Comparison of ENCODE assay signal across 25 cellular contexts in genomic region chr2:212733273-212733672, GRCh38.
DNase-seq lines count a peak whose midpoint lies in the region; ATAC-seq, FAIRE-seq and TF ChIP-seq lines count a peak whose summit lies in the region.
"Had no signal": no experiment of that assay in that cellular context is flagged by ENCODE, and none has a peak within 500 bp of the region (broad histone marks: within the 10 kb centered on the region; RNA-seq: fewer than 3 reads in every experiment).

No MANE protein-coding gene starts in this region.

- no peak for TF ChIP-seq RAD21 in GM12878 (IDR thresholded peaks at IDR 0.05; ENCODE audit: insufficient read depth, low read depth, low read length)

- no peak overlapping the region for H3K9ac ChIP-seq in GM12878 (ENCODE audit: control insufficient read depth, insufficient read depth, low read length)

- peaks cover 2% of the 10 kb centered on the region for H3K27me3 Mint-ChIP-seq in chondrocyte (ENCODE audit: low read depth)
- H3K27me3 Mint-ChIP-seq: activated T-cell treated with anti-CD3 and anti-CD28 coated beads, Interleukin-2, amount 50 U/mL, for 24 hours; brain had no signal

- FAIRE-seq in GM18507 (lab: Jason Lieb, UNC) (peak; percentile 39), GM12878 (lab: Jason Lieb, UNC) (no peak)
- FAIRE-seq: colon had no signal

- H3K4me2 ChIP-seq in GM12878 (ENCODE audit: control insufficient read depth, insufficient read depth) = no peak overlapping the region

- H3K27ac Mint-ChIP-seq in chondrocyte (ENCODE audit: unreplicated experiment) = no peak overlapping the region
- H3K27ac Mint-ChIP-seq: activated T-cell treated with anti-CD3 and anti-CD28 coated beads, Interleukin-2, amount 50 U/mL, for 24 hours; B cell; brain; CD8-positive, alpha-beta memory T cell had no signal

- DNase-seq in GM18507 (ENCODE audit: extremely low spot score, insufficient read length, low read depth) = no peak
- DNase-seq in GM12878 (ENCODE audit: low read depth, low spot score) = no peak
- DNase-seq in central memory CD4-positive, alpha-beta T cell = no peak
- DNase-seq in NCI-H748 treated with DMSO at 0.1 percent for 48 hours (lab: John Stamatoyannopoulos, UW) = no peak
- no peak for DNase-seq in chondrocyte (ENCODE audit: low spot score)
- DNase-seq: activated naive CD4-positive, alpha-beta T cell; activated T-cell treated with anti-CD3 and anti-CD28 coated beads, Interleukin-2, amount 50 U/mL, for 24 hours; adrenal gland; CD8-positive, alpha-beta memory T cell; effector memory CD4-positive, alpha-beta T cell; foreskin keratinocyte; left colon; mesenchymal stem cell; NCI-H1694; NCI-H2171; NCI-H524 treated with DMSO at 0.1 percent for 48 hours; occipital lobe; RPMI8226 had no signal

- RAD21 ChIA-PET in GM12878 (lab: Charles Lee; ENCODE audit: unreplicated experiment) = no interaction called here

- no TSS peak for BruUV-seq in GM12878 (replicated peaks; lab: Mats Ljungman, UMichigan)

- 3% methylated on average over 4 of the region's 4 CpGs for WGBS in GM12878 (ENCODE audit: insufficient coverage, insufficient replicate concordance, low lambda C conversion rate, missing lambda C conversion rate)

- no peaks in the 10 kb centered on the region for H3K27me3 ChIP-seq in GM12878 (replicated peaks in 1 of 2; ENCODE audit: control insufficient read depth in 2 of 2, insufficient read depth in 2 of 2, low read length in 1 of 2)
- H3K27me3 ChIP-seq: adrenal gland, foreskin keratinocyte had no signal

- peak in 1 of 2 experiments; percentile 24; a peak in 1 of 4 replicates for TF ChIP-seq EP300 in GM12878 (IDR thresholded peaks at IDR 0.05; ENCODE audit: borderline replicate concordance in 1 of 2, control insufficient read depth in 1 of 2, low read depth in 2 of 2, low read length in 2 of 2)

- in situ Hi-C loops in GM12878 (cut with MboI) = no loop called here

- H3K4me1 Mint-ChIP-seq in chondrocyte (ENCODE audit: low read depth) = peaks cover 4% of the 10 kb centered on the region
- H3K4me1 Mint-ChIP-seq: B cell, brain had no signal

- H3K36me3 ChIP-seq in GM12878 (ENCODE audit: control insufficient read depth in 2 of 2, insufficient read depth in 2 of 2, low read length in 1 of 2) = no peaks in the 10 kb centered on the region
- H3K36me3 ChIP-seq: adrenal gland had no signal

- H4K20me1 ChIP-seq in GM12878 (ENCODE audit: control insufficient read depth, insufficient read depth) = no peaks in the 10 kb centered on the region

- no peaks in the 10 kb centered on the region for H3K9me3 ChIP-seq in GM12878 (replicated peaks; ENCODE audit: control insufficient read depth, insufficient read depth, low read length)
- H3K9me3 ChIP-seq: adrenal gland had no signal

- H3K4me1 ChIP-seq in GM12878 (ENCODE audit: control insufficient read depth, insufficient read depth, low read length) = peaks cover 13% of the 10 kb centered on the region
- H3K4me1 ChIP-seq: adrenal gland, foreskin keratinocyte had no signal

- no peaks in the 10 kb centered on the region for H3K79me2 ChIP-seq in GM12878 (ENCODE audit: control insufficient read depth, insufficient read depth, low read length)

- POLR2A ChIA-PET in GM12878 (lab: Charles Lee) = no interaction called here

- no peak overlapping the region for H3K4me3 ChIP-seq in GM12878
- H3K4me3 ChIP-seq: adrenal gland, skin epidermis had no signal

- TF ChIP-seq CTCF in GM12878 (IDR thresholded peaks at IDR 0.05 in 2 of 3, conservative IDR thresholded peaks at IDR 0.05 in 1 of 3; ENCODE audit: control insufficient read depth in 2 of 3, extremely low read depth in 1 of 3, insufficient read depth in 1 of 3, low read depth in 3 of 3, low read length in 3 of 3) (no peak), chondrocyte (IDR thresholded peaks at IDR 0.05) (no peak)

- no peak for TF ChIP-seq POLR2A in GM12878 (IDR thresholded peaks at IDR 0.05; ENCODE audit: low read depth, low read length)

- intact Hi-C loops in GM12878 (cut with micrococcal nuclease; ENCODE audit: unreplicated experiment) = loop anchor here (5.0 kb wide), 1 partner anchor 289 kb away; no protein-coding TSS in a partner anchor

- CTCF ChIA-PET in GM12878 (lab: Yijun Ruan, JAX) = interaction anchor here (0.8 kb wide), 1 partner anchor 38 kb away, joined by 3 read pairs; no protein-coding TSS in a partner anchor

- SMC1A ChIA-PET in GM12878 (lab: Charles Lee; ENCODE audit: uncharacterized antibody, unreplicated experiment) = no interaction called here

- no peak overlapping the region for H3K4me3 Mint-ChIP-seq in chondrocyte (ENCODE audit: unreplicated experiment)
- H3K4me3 Mint-ChIP-seq: activated T-cell treated with anti-CD3 and anti-CD28 coated beads, Interleukin-2, amount 50 U/mL, for 24 hours; B cell; brain; CD8-positive, alpha-beta memory T cell had no signal

- no peak overlapping the region for H2AFZ ChIP-seq in GM12878 (ENCODE audit: control insufficient read depth, low read depth, low read length)

- H3K9me3 Mint-ChIP-seq in chondrocyte (ENCODE audit: low read depth) = no peaks in the 10 kb centered on the region
- H3K9me3 Mint-ChIP-seq: activated T-cell treated with anti-CD3 and anti-CD28 coated beads, Interleukin-2, amount 50 U/mL, for 24 hours; brain; CD8-positive, alpha-beta memory T cell had no signal

- no peaks in the 10 kb centered on the region for H3K36me3 Mint-ChIP-seq in chondrocyte (ENCODE audit: low read depth)
- H3K36me3 Mint-ChIP-seq: brain; CD8-positive, alpha-beta memory T cell had no signal

- H3K27ac ChIP-seq in GM12878 (ENCODE audit: control insufficient read depth, insufficient read depth) = no peak overlapping the region
- H3K27ac ChIP-seq: adrenal gland, foreskin keratinocyte, skin epidermis had no signal

- ATAC-seq in GM19467 (IDR thresholded peaks at IDR 0.05; ENCODE audit: unreplicated experiment) = peak; percentile 37
- ATAC-seq in HG02981 (IDR thresholded peaks at IDR 0.05; ENCODE audit: unreplicated experiment) = peak; percentile 40
- peak; percentile 60 for ATAC-seq in GM12878
- no peak for ATAC-seq in GM19035 (IDR thresholded peaks at IDR 0.05; ENCODE audit: unreplicated experiment)
- ATAC-seq: foreskin keratinocyte, left colon had no signal

TF ChIP-seq in GM12878, 131 proteins besides CTCF, POLR2A, EP300 and RAD21 (continues in another document):
- no peak for TF ChIP-seq RELA (IDR thresholded peaks at IDR 0.05; ENCODE audit: borderline replicate concordance, partially characterized antibody)
- TF ChIP-seq PAX8 (IDR thresholded peaks at IDR 0.05) = no peak
- TF ChIP-seq, protein P1, sequence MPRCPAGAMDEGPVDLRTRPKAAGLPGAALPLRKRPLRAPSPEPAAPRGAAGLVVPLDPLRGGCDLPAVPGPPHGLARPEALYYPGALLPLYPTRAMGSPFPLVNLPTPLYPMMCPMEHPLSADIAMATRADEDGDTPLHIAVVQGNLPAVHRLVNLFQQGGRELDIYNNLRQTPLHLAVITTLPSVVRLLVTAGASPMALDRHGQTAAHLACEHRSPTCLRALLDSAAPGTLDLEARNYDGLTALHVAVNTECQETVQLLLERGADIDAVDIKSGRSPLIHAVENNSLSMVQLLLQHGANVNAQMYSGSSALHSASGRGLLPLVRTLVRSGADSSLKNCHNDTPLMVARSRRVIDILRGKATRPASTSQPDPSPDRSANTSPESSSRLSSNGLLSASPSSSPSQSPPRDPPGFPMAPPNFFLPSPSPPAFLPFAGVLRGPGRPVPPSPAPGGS (IDR thresholded peaks at IDR 0.05; ENCODE audit: borderline replicate concordance, insufficient read depth, low read depth, low read length, poor library complexity, severe bottlenecking) = peak; percentile 21
- TF ChIP-seq LARP7 (IDR thresholded peaks at IDR 0.05) = no peak
- TF ChIP-seq, protein P2, sequence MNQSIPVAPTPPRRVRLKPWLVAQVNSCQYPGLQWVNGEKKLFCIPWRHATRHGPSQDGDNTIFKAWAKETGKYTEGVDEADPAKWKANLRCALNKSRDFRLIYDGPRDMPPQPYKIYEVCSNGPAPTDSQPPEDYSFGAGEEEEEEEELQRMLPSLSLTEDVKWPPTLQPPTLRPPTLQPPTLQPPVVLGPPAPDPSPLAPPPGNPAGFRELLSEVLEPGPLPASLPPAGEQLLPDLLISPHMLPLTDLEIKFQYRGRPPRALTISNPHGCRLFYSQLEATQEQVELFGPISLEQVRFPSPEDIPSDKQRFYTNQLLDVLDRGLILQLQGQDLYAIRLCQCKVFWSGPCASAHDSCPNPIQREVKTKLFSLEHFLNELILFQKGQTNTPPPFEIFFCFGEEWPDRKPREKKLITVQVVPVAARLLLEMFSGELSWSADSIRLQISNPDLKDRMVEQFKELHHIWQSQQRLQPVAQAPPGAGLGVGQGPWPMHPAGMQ (IDR thresholded peaks at IDR 0.05; ENCODE audit: borderline replicate concordance) = no peak
- no peak for TF ChIP-seq E4F1 (IDR thresholded peaks at IDR 0.05; ENCODE audit: borderline replicate concordance, partially characterized antibody)
- TF ChIP-seq EGR1 (IDR thresholded peaks at IDR 0.05; ENCODE audit: borderline replicate concordance in 1 of 2, low read depth in 2 of 2, low read length in 2 of 2) = no peak
- peak; percentile 70 for TF ChIP-seq ZBED1 (IDR thresholded peaks at IDR 0.05; ENCODE audit: borderline replicate concordance)
- TF ChIP-seq MYC (IDR thresholded peaks at IDR 0.05; ENCODE audit: insufficient read depth, insufficient read length, insufficient replicate concordance, low read length, severe bottlenecking) = no peak
- TF ChIP-seq TARDBP (IDR thresholded peaks at IDR 0.05; ENCODE audit: borderline replicate concordance) = no peak
- TF ChIP-seq ETV6 (conservative IDR thresholded peaks at IDR 0.05 in 1 of 2, IDR thresholded peaks at IDR 0.05 in 1 of 2; ENCODE audit: borderline replicate concordance in 1 of 2, low read depth in 1 of 2) = peak in 1 of 2 experiments; percentile 60; a peak in 1 of 4 replicates
- 0 out of 2 replicates have a peak, but pooled peaks have one; percentile 21 for TF ChIP-seq TCF12 (IDR thresholded peaks at IDR 0.05; ENCODE audit: low read depth, low read length)
